14 cellular contexts compared by ENCODE assay signal in the genomic region with DNA sequence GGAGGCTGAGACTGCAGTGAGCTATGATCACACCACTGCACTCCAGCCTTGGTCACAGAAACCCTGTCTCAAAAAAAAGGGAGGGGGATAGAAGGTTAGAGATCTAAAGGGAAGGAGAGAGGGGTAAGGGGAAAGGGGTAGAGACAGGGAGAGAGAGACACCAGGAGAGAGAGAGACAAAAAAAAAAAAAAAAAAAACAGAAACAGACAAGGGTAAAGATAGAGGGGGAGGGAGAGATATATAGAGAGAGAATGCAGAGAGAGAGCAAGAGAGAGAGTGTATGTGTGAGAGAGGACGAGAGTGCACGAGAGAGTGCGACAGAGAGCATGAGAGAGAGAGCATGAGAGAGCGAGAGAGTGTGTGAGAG. TPM values are rescaled to one million over a fixed set of nuclear protein-coding genes. Genes with fewer than 3 reads are reported as not detected.
DNase-seq lines count a peak whose midpoint lies in the region; ATAC-seq, FAIRE-seq and TF ChIP-seq lines count a peak whose summit lies in the region.
"Had no signal": no experiment of that assay in that cellular context is flagged by ENCODE, and none has a peak within 500 bp of the region (broad histone marks: within the 10 kb centered on the region; RNA-seq: fewer than 3 reads in every experiment).

No MANE protein-coding gene starts in this region.

- 93% methylated on average over 4 of the region's 4 CpGs for WGBS in GM12878 (ENCODE audit: insufficient coverage, insufficient replicate concordance, low lambda C conversion rate, missing lambda C conversion rate)
- 5 to 11% (median 11%) methylated on average over 4 of the region's 4 CpGs for WGBS in heart left ventricle, 4 donors

- peaks cover 23% of the 10 kb centered on the region for H3K27me3 ChIP-seq in CD8-positive, alpha-beta T cell (ENCODE audit: insufficient read depth, low read length)
- H3K27me3 ChIP-seq in HL-60 (ENCODE audit: insufficient read depth, poor library complexity, severe bottlenecking): peaks cover 22% of the 10 kb centered on the region
- no peaks in the 10 kb centered on the region for H3K27me3 ChIP-seq in GM12878 (replicated peaks in 1 of 2; ENCODE audit: control insufficient read depth in 2 of 2, insufficient read depth in 2 of 2, low read length in 1 of 2)
- H3K27me3 ChIP-seq in heart left ventricle: peaks cover 23 to 87% (median 74%) of the 10 kb centered on the region in 9 donors

- peaks cover 49% of the 10 kb centered on the region for H3K27me3 Mint-ChIP-seq in CD8-positive, alpha-beta T cell (ENCODE audit: low read depth)
- peaks cover 51 to 53% of the 10 kb centered on the region in 2 donors for H3K27me3 Mint-ChIP-seq in natural killer cell (ENCODE audit: low read depth in 2 of 2)

- H3K9ac ChIP-seq in GM12878 (ENCODE audit: control insufficient read depth, insufficient read depth, low read length): peak overlapping the region; percentile 99

- peaks cover 47% of the 10 kb centered on the region for H3K4me1 Mint-ChIP-seq in CD8-positive, alpha-beta T cell (ENCODE audit: low read depth)
- H3K4me1 Mint-ChIP-seq in natural killer cell: peaks cover 19 to 42% of the 10 kb centered on the region in 2 donors

- intact Hi-C loops in CD8-positive, alpha-beta T cell (cut with DNase I, micrococcal nuclease): no loop called here
- intact Hi-C loops in GM12878 (cut with micrococcal nuclease; ENCODE audit: unreplicated experiment) (no loop called here), natural killer cell (cut with micrococcal nuclease) (no loop called here), heart left ventricle (cut with DNase I) (no loop called here)

- in situ Hi-C loops in GM12878 (cut with MboI): no loop called here

- H4K20me1 ChIP-seq in GM12878 (ENCODE audit: control insufficient read depth, insufficient read depth): no peaks in the 10 kb centered on the region

- H3K4me3 Mint-ChIP-seq in CD8-positive, alpha-beta T cell: peak overlapping the region; percentile 69
- H3K4me3 Mint-ChIP-seq in natural killer cell: peak overlapping the region; percentile 28

- no peak for ATAC-seq in CD8-positive, alpha-beta T cell
- ATAC-seq in GM12878 (peak; percentile 0; the same call in 1 of the 3 replicates), natural killer cell (peak in 1 of 3 donors; percentile 3), HG02938 (IDR thresholded peaks at IDR 0.05; ENCODE audit: unreplicated experiment) (no peak), heart left ventricle (no peak)
- ATAC-seq: Right ventricle myocardium inferior had no signal

- peak overlapping the region; percentile 93 for H3K4me2 ChIP-seq in GM12878 (ENCODE audit: control insufficient read depth, insufficient read depth)

- TF ChIP-seq CTCF in CD8-positive, alpha-beta T cell (IDR thresholded peaks at IDR 0.05): no peak
- TF ChIP-seq CTCF in HL-60 (IDR thresholded peaks at IDR 0.05; ENCODE audit: insufficient read depth, low read length) (no peak), GM12878 (IDR thresholded peaks at IDR 0.05 in 2 of 3, conservative IDR thresholded peaks at IDR 0.05 in 1 of 3; ENCODE audit: control insufficient read depth in 2 of 3, extremely low read depth in 1 of 3, insufficient read depth in 1 of 3, low read depth in 3 of 3, low read length in 3 of 3) (no peak), natural killer cell (IDR thresholded peaks at IDR 0.05) (no peak), heart left ventricle (IDR thresholded peaks at IDR 0.05) (no peak)

- H2AFZ ChIP-seq in GM12878 (ENCODE audit: control insufficient read depth, low read depth, low read length): no peak overlapping the region

- SMC1A ChIA-PET in GM12878 (lab: Charles Lee; ENCODE audit: uncharacterized antibody, unreplicated experiment): interaction anchor here (1.0 to 8.7 kb wide), 16 partner anchors 9 to 276 kb away, joined by 3 to 100 read pairs (median 6); a partner anchor contains a TSS

- BruUV-seq in GM12878 (replicated peaks; lab: Mats Ljungman, UMichigan): no TSS peak

- no peak overlapping the region for H3K27ac Mint-ChIP-seq in CD8-positive, alpha-beta T cell
- H3K27ac Mint-ChIP-seq in natural killer cell: no peak overlapping the region

- no peaks in the 10 kb centered on the region for H3K36me3 Mint-ChIP-seq in CD8-positive, alpha-beta T cell
- no peaks in the 10 kb centered on the region for H3K36me3 Mint-ChIP-seq in natural killer cell

- RAD21 ChIA-PET in GM12878 (lab: Charles Lee; ENCODE audit: unreplicated experiment): interaction anchor here (1.2 to 3.1 kb wide), 13 partner anchors 9 to 277 kb away, joined by 3 to 26 read pairs (median 5); no protein-coding TSS in a partner anchor

- H3K27ac ChIP-seq in CD8-positive, alpha-beta T cell (ENCODE audit: low read depth, low read length): no peak overlapping the region
- H3K27ac ChIP-seq in HL-60 (replicated peaks) (no peak overlapping the region), GM12878 (ENCODE audit: control insufficient read depth, insufficient read depth) (peak overlapping the region; percentile 93), heart left ventricle (no peak overlapping the region)

- H3K4me1 ChIP-seq in CD8-positive, alpha-beta T cell (ENCODE audit: insufficient read depth, low read length): peaks cover 48% of the 10 kb centered on the region
- H3K4me1 ChIP-seq in GM12878 (ENCODE audit: control insufficient read depth, insufficient read depth, low read length) (peaks cover 7% of the 10 kb centered on the region), heart left ventricle (peaks cover 0 to 43% (median 8%) of the 10 kb centered on the region in 12 donors)

- peaks cover 74% of the 10 kb centered on the region for H3K79me2 ChIP-seq in GM12878 (ENCODE audit: control insufficient read depth, insufficient read depth, low read length)

- CTCF ChIA-PET in CD8-positive, alpha-beta T cell (lab: Charles Lee): interaction anchor here (0.9 to 1.3 kb wide), 2 partner anchors 45 to 69 kb away, joined by 3 read pairs; no protein-coding TSS in a partner anchor
- CTCF ChIA-PET in GM12878 (lab: Yijun Ruan, JAX): interaction anchor here (1.1 to 1.4 kb wide), 6 partner anchors 9 to 152 kb away, joined by 3 to 10 read pairs (median 4); no protein-coding TSS in a partner anchor

- DNase-seq in CD8-positive, alpha-beta T cell: no peak
- DNase-seq in HL-60 (ENCODE audit: low read depth in 1 of 2, low spot score in 1 of 2): no peak
- DNase-seq in GM12878 (ENCODE audit: low read depth, low spot score): no peak
- DNase-seq in natural killer cell: no peak
- no peak for DNase-seq in DMS79 treated with DMSO at 0.1 percent for 48 hours (lab: John Stamatoyannopoulos, UW)
- no peak for DNase-seq in NCI-H2196 treated with DMSO at 0.1 percent for 48 hours (lab: John Stamatoyannopoulos, UW; ENCODE audit: unreplicated experiment)
- DNase-seq in heart left ventricle: no peak
- DNase-seq: activated CD4-positive, alpha-beta T cell treated with anti-CD3 and anti-CD28 coated beads, Interleukin-2, amount 50 U/mL, for 4 hours; stimulated activated CD4-positive, alpha-beta T cell treated with anti-CD3 and anti-CD28 coated beads, Interleukin-4, amount 100 ng/mL, for 24 hours had no signal

- H3K9me3 ChIP-seq in CD8-positive, alpha-beta T cell (ENCODE audit: low read length): no peaks in the 10 kb centered on the region
- no peaks in the 10 kb centered on the region; the same call in 2 of the 3 replicates for H3K9me3 ChIP-seq in GM12878 (replicated peaks; ENCODE audit: control insufficient read depth, insufficient read depth, low read length)
- no peaks in the 10 kb centered on the region for H3K9me3 ChIP-seq in heart left ventricle

- TF ChIP-seq POLR2A in GM12878 (IDR thresholded peaks at IDR 0.05; ENCODE audit: low read depth, low read length): 0 out of 2 replicates have a peak, but pooled peaks have one; percentile 2
- TF ChIP-seq POLR2A in heart left ventricle (IDR thresholded peaks at IDR 0.05): no peak

- no peaks in the 10 kb centered on the region for H3K36me3 ChIP-seq in CD8-positive, alpha-beta T cell (ENCODE audit: insufficient read depth, low read length)
- peaks cover 11 to 21% of the 10 kb centered on the region in 2 experiments; a peak in 3 of 4 replicates for H3K36me3 ChIP-seq in GM12878 (ENCODE audit: control insufficient read depth in 2 of 2, insufficient read depth in 2 of 2, low read length in 1 of 2)
- H3K36me3 ChIP-seq in heart left ventricle: no peaks in the 10 kb centered on the region

- peak overlapping the region; percentile 26 for H3K4me3 ChIP-seq in CD8-positive, alpha-beta T cell (ENCODE audit: low read depth, low read length)
- H3K4me3 ChIP-seq in HL-60 (replicated peaks; ENCODE audit: insufficient read depth, low read length) (peak overlapping the region; percentile 5; the same call in 1 of the 2 replicates), GM12878 (peak overlapping the region; percentile 100), heart left ventricle (peak overlapping the region in 1 of 12 donors; percentile 1)

- no peak for TF ChIP-seq RAD21 in GM12878 (IDR thresholded peaks at IDR 0.05; ENCODE audit: insufficient read depth, low read depth, low read length)

- no peak for FAIRE-seq in GM12878 (lab: Jason Lieb, UNC)
- FAIRE-seq: HTR-8/SVneo had no signal

- no peak for TF ChIP-seq EP300 in GM12878 (IDR thresholded peaks at IDR 0.05; ENCODE audit: borderline replicate concordance in 1 of 2, control insufficient read depth in 1 of 2, low read depth in 2 of 2, low read length in 2 of 2)

- POLR2A ChIA-PET in CD8-positive, alpha-beta T cell (lab: Charles Lee): interaction anchor here (1.1 kb wide), 1 partner anchor 69 kb away, joined by 3 read pairs; no protein-coding TSS in a partner anchor
- POLR2A ChIA-PET in GM12878 (lab: Charles Lee): interaction anchor here (0.6 to 5.8 kb wide), 14 partner anchors 8 to 106 kb away, joined by 3 to 46 read pairs (median 4); no protein-coding TSS in a partner anchor

- no peaks in the 10 kb centered on the region for H3K9me3 Mint-ChIP-seq in CD8-positive, alpha-beta T cell
- no peaks in the 10 kb centered on the region for H3K9me3 Mint-ChIP-seq in natural killer cell

RNA-seq across cellular contexts. Expression of a gene that starts 4.2 kb away (rescaled TPM):
- total RNA-seq in CD8-positive, alpha-beta T cell: 1 to 10 TPM; 1.7 to 1.9 TPM
- total RNA-seq in GM12878 (2013; cell fraction: nucleolus; rRNA removed): 147 and 150 TPM in 2 replicates
- total RNA-seq in GM12878 (2014; rRNA removed) (421 and 441 TPM in 2 replicates), GM12878 (2014; rRNA removed; fragmentation: Illumina TruSeq; extraction: Trizol) (151 and 155 TPM in 2 replicates), GM12878 (2021) (269 and 285 TPM in 2 replicates), natural killer cell (1 to 10 TPM in 2 of 3 donors, under 1 TPM in 1; 0.52 to 1.2 (median 1.2) TPM), heart left ventricle (under 1 TPM in 3 of 9 donors, not detected in 6; 0.23 to 0.68 (median 0.37) TPM)
- 88.8 TPM for polyA plus RNA-seq in GM12878 (2011; ENCODE audit: low read depth)
- polyA plus RNA-seq in GM12878 (2011; rRNA removed) (117 and 262 TPM in 2 replicates), GM12878 (2014; fragmentation: Illumina TruSeq; extraction: Trizol) (9.4 and 52.9 TPM in 2 replicates), GM12878 (2014; fragmentation: Nextera tagmentation; extraction: Ambion mirVana) (10 to 100 TPM; 16.4 to 35.8 TPM), GM12878 (2014; rRNA removed) (405 and 437 TPM in 2 replicates), GM12878 (2016; fragmentation: Nextera tagmentation; extraction: Ambion mirVana) (100 to 1,000 TPM; 348 to 371 TPM), heart left ventricle (not detected)
- polyA plus RNA-seq in GM12878 (2011; cell fraction: cytosol; rRNA removed): 434 and 636 TPM in 2 replicates
- polyA plus RNA-seq in GM12878 (2011; cell fraction: nucleus; rRNA removed): 321 and 457 TPM in 2 replicates
- polyA plus RNA-seq in GM12878 (2012): 227 and 312 TPM in 2 replicates
- polyA minus RNA-seq in GM12878 (2011; rRNA and poly(A)+ RNA removed): 149 and 245 TPM in 2 replicates
- polyA minus RNA-seq in GM12878 (2011; cell fraction: cytosol; rRNA and poly(A)+ RNA removed): 94.1 and 120 TPM in 2 replicates
- 56.8 and 85.8 TPM in 2 replicates for polyA minus RNA-seq in GM12878 (2011; cell fraction: nucleus; rRNA and poly(A)+ RNA removed)
- total RNA-seq: cerebellum, Right ventricle myocardium inferior, urinary bladder had no signal
- polyA plus RNA-seq: urinary bladder had no signal

RNA-seq across cellular contexts. Expression of a gene that starts 55.9 kb away (rescaled TPM):
- total RNA-seq in CD8-positive, alpha-beta T cell: 10 to 100 TPM; 18.3 to 19.8 TPM
- 48.6 and 53.3 TPM in 2 replicates for total RNA-seq in GM12878 (2013; cell fraction: nucleolus; rRNA removed)
- total RNA-seq in GM12878 (2014; rRNA removed): 72.8 and 75.3 TPM in 2 replicates
- 20.9 and 22.7 TPM in 2 replicates for total RNA-seq in GM12878 (2014; rRNA removed; fragmentation: Illumina TruSeq; extraction: Trizol)
- total RNA-seq in GM12878 (2021): 60.1 TPM in 2 replicates
- 20.3 TPM for polyA plus RNA-seq in GM12878 (2011; ENCODE audit: low read depth)
- polyA plus RNA-seq in GM12878 (2011; rRNA removed): 24.6 and 33.3 TPM in 2 replicates
- polyA plus RNA-seq in GM12878 (2011; cell fraction: cytosol; rRNA removed): 31.1 and 35.9 TPM in 2 replicates
- polyA plus RNA-seq in GM12878 (2011; cell fraction: nucleus; rRNA removed): 21.7 and 29.6 TPM in 2 replicates
- 41.9 and 76.9 TPM in 2 replicates for polyA plus RNA-seq in GM12878 (2012)
- polyA plus RNA-seq in GM12878 (2014; fragmentation: Illumina TruSeq; extraction: Trizol): 13.4 and 14.7 TPM in 2 replicates
- polyA plus RNA-seq in GM12878 (2014; fragmentation: Nextera tagmentation; extraction: Ambion mirVana): 10 to 100 TPM in 1 of 2 experiments, 1 to 10 TPM in 1; 6.2 to 12.8 TPM
- polyA plus RNA-seq in GM12878 (2014; rRNA removed): 46.8 and 48.0 TPM in 2 replicates
- polyA plus RNA-seq in GM12878 (2016; fragmentation: Nextera tagmentation; extraction: Ambion mirVana): 10 to 100 TPM; 20.7 to 21.5 TPM
- 11.6 and 25.0 TPM in 2 replicates for polyA minus RNA-seq in GM12878 (2011; rRNA and poly(A)+ RNA removed)
- polyA minus RNA-seq in GM12878 (2011; cell fraction: cytosol; rRNA and poly(A)+ RNA removed): 19.6 and 29.1 TPM in 2 replicates
- 14.4 and 18.5 TPM in 2 replicates for polyA minus RNA-seq in GM12878 (2011; cell fraction: nucleus; rRNA and poly(A)+ RNA removed)
- 1 to 10 TPM; 3.3 to 6.0 (median 5.6) TPM for total RNA-seq in natural killer cell
- total RNA-seq in heart left ventricle: under 1 TPM in 4 of 9 donors, not detected in 5; 0.21 to 0.77 (median 0.49) TPM
- under 1 TPM; 0.08 to 0.11 TPM for polyA plus RNA-seq in heart left ventricle

Comparison
In these comparisons a context has a peak if more than half of its experiments do, and no peak if none do; other contexts are left out.
1. RNA of a gene that starts 4.2 kb away (total RNA-seq): 147 to 441 TPM in GM12878; 1.7 to 1.9 TPM in CD8-positive, alpha-beta T cell, 0.52 to 1.2 TPM in natural killer cell and 0.23 to 0.68 TPM in heart left ventricle; every median in the first group is over 10 times any median in the second.